9 cellular contexts compared by ENCODE assay signal in the genomic region with DNA sequence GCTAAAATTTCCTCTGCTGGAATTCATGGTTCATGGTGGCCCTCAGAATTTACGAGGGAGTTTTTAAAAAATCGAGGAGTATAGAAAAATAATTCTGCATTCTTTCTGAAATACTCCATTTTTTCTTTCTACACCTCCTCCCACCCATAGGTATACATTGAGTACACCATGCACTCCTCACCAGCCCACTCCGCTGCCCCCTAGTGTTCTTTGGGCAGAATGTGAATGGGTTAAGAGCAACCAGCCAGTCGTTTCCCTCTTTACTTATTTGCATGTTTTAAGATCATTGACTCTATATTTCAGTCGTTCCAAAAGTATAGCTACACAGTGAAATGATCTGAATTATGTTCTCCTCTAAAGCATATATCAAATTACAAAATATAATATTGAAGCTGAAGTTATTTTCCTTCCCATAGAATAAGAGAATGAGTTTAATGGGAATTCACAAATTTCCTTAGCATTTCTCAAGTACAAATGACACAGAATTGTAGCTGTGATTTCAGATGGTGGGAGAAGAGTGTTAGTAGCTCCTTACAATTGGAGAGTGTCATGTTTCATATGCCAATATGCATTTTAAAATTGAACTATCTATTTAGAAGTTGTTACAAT.
DNase-seq lines count a peak whose midpoint lies in the region; ATAC-seq and TF ChIP-seq lines count a peak whose summit lies in the region.
"Had no signal": no experiment of that assay in that cellular context is flagged by ENCODE, and none has a peak within 500 bp of the region (broad histone marks: within the 10 kb centered on the region; RNA-seq: fewer than 3 reads in every experiment).

No MANE protein-coding gene starts in this region.

- H3K27me3 Mint-ChIP-seq in GM23338 (ENCODE audit: insufficient read depth, low read depth, poor library complexity): peaks cover 2% of the 10 kb centered on the region

- no peaks in the 10 kb centered on the region for H4K20me1 ChIP-seq in GM23338 (replicated peaks; ENCODE audit: insufficient read depth)

- no peaks in the 10 kb centered on the region for H3K36me3 ChIP-seq in GM23338 (ENCODE audit: insufficient read depth)
- no peaks in the 10 kb centered on the region for H3K36me3 ChIP-seq in adrenal gland (replicated peaks in 1 of 2)
- H3K36me3 ChIP-seq in lower lobe of right lung: no peaks in the 10 kb centered on the region

- H3K9me2 ChIP-seq in GM23338 (ENCODE audit: insufficient read depth): no peaks in the 10 kb centered on the region; the same call in 1 of the 2 replicates

- no peaks in the 10 kb centered on the region for H3F3A ChIP-seq in GM23338 (replicated peaks; ENCODE audit: low read depth)

- H3K4me1 ChIP-seq in GM23338 (ENCODE audit: insufficient read depth): no peaks in the 10 kb centered on the region
- H3K4me1 ChIP-seq in adrenal gland (replicated peaks in 1 of 2): no peaks in the 10 kb centered on the region
- H3K4me1 ChIP-seq in lower lobe of right lung: no peaks in the 10 kb centered on the region

- no peak overlapping the region for H3K27ac Mint-ChIP-seq in GM23338

- H3K9me3 Mint-ChIP-seq in GM23338: peaks cover 5% of the 10 kb centered on the region; the same call in 2 of the 3 replicates

- no peaks in the 10 kb centered on the region for H3K4me1 Mint-ChIP-seq in GM23338

- no peak overlapping the region for H3K4me2 ChIP-seq in GM23338

- H3K4me3 ChIP-seq in GM23338 (no peak overlapping the region), adrenal gland (no peak overlapping the region), lower lobe of right lung (no peak overlapping the region)
- H3K4me3 ChIP-seq: SK-N-MC had no signal

- peak; percentile 84 for TF ChIP-seq CTCF in GM23338 (conservative IDR thresholded peaks at IDR 0.05; ENCODE audit: low read depth in 2 of 2)
- peak in 5 of 6 experiments; percentile 35 to 53 (median 49) for TF ChIP-seq CTCF in adrenal gland (IDR thresholded peaks at IDR 0.05)
- peak; percentile 48 for TF ChIP-seq CTCF in lower lobe of right lung (IDR thresholded peaks at IDR 0.05)

- no peak overlapping the region for H3K27ac ChIP-seq in GM23338 (ENCODE audit: low read depth)
- no peak overlapping the region for H3K27ac ChIP-seq in adrenal gland
- no peak overlapping the region for H3K27ac ChIP-seq in lower lobe of right lung
- H3K27ac ChIP-seq: SK-N-MC had no signal

- intact Hi-C loops in adrenal gland (cut with DNase I) (loop anchor here in 1 of 2 donors (10.0 kb wide), 1 partner anchor 428 kb away; no protein-coding TSS in a partner anchor), lower lobe of right lung (cut with DNase I) (no loop called here), posterior vena cava (cut with DNase I) (no loop called here)

- no peaks in the 10 kb centered on the region for H3K36me3 Mint-ChIP-seq in GM23338 (ENCODE audit: low read depth)

- H3K9me3 ChIP-seq in adrenal gland (replicated peaks in 1 of 3) (no peaks in the 10 kb centered on the region), lower lobe of right lung (no peaks in the 10 kb centered on the region)

- H3K79me2 ChIP-seq in GM23338 (replicated peaks; ENCODE audit: insufficient read depth): no peaks in the 10 kb centered on the region

- no peak overlapping the region for H2AFZ ChIP-seq in GM23338

- H3K27me3 ChIP-seq in GM23338 (ENCODE audit: insufficient read depth) (no peaks in the 10 kb centered on the region), adrenal gland (no peaks in the 10 kb centered on the region), lower lobe of right lung (ENCODE audit: low read depth) (no peaks in the 10 kb centered on the region)

- H3K4me3 Mint-ChIP-seq in GM23338: no peak overlapping the region

- DNase-seq in EL (peak; percentile 39), GM23338 (ENCODE audit: low spot score) (peak; percentile 75), NCI-H1105 (lab: John Stamatoyannopoulos, UW) (peak; percentile 24), adrenal gland (peak; percentile 19 to 58 (median 38)), lower lobe of right lung (no peak), T-helper 1 cell (no peak), T-helper 9 cell (no peak), posterior vena cava (ENCODE audit: low spot score) (no peak)

- ATAC-seq in GM23338: peak; percentile 93
- peak in 1 of 2 donors; percentile 54 for ATAC-seq in lower lobe of right lung

- 18 to 26% (median 23%) methylated on average over 5 of the region's 5 CpGs for WGBS in adrenal gland, 4 donors

- no peak for TF ChIP-seq POLR2A in adrenal gland (IDR thresholded peaks at IDR 0.05)

TF ChIP-seq in GM23338, 12 proteins besides CTCF, POLR2A, EP300 and RAD21:
- TF ChIP-seq JUNB (IDR thresholded peaks at IDR 0.05; ENCODE audit: unreplicated experiment): no peak
- TF ChIP-seq, protein P1, sequence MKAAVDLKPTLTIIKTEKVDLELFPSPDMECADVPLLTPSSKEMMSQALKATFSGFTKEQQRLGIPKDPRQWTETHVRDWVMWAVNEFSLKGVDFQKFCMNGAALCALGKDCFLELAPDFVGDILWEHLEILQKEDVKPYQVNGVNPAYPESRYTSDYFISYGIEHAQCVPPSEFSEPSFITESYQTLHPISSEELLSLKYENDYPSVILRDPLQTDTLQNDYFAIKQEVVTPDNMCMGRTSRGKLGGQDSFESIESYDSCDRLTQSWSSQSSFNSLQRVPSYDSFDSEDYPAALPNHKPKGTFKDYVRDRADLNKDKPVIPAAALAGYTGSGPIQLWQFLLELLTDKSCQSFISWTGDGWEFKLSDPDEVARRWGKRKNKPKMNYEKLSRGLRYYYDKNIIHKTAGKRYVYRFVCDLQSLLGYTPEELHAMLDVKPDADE (IDR thresholded peaks at IDR 0.05): no peak
- TF ChIP-seq, protein P2, sequence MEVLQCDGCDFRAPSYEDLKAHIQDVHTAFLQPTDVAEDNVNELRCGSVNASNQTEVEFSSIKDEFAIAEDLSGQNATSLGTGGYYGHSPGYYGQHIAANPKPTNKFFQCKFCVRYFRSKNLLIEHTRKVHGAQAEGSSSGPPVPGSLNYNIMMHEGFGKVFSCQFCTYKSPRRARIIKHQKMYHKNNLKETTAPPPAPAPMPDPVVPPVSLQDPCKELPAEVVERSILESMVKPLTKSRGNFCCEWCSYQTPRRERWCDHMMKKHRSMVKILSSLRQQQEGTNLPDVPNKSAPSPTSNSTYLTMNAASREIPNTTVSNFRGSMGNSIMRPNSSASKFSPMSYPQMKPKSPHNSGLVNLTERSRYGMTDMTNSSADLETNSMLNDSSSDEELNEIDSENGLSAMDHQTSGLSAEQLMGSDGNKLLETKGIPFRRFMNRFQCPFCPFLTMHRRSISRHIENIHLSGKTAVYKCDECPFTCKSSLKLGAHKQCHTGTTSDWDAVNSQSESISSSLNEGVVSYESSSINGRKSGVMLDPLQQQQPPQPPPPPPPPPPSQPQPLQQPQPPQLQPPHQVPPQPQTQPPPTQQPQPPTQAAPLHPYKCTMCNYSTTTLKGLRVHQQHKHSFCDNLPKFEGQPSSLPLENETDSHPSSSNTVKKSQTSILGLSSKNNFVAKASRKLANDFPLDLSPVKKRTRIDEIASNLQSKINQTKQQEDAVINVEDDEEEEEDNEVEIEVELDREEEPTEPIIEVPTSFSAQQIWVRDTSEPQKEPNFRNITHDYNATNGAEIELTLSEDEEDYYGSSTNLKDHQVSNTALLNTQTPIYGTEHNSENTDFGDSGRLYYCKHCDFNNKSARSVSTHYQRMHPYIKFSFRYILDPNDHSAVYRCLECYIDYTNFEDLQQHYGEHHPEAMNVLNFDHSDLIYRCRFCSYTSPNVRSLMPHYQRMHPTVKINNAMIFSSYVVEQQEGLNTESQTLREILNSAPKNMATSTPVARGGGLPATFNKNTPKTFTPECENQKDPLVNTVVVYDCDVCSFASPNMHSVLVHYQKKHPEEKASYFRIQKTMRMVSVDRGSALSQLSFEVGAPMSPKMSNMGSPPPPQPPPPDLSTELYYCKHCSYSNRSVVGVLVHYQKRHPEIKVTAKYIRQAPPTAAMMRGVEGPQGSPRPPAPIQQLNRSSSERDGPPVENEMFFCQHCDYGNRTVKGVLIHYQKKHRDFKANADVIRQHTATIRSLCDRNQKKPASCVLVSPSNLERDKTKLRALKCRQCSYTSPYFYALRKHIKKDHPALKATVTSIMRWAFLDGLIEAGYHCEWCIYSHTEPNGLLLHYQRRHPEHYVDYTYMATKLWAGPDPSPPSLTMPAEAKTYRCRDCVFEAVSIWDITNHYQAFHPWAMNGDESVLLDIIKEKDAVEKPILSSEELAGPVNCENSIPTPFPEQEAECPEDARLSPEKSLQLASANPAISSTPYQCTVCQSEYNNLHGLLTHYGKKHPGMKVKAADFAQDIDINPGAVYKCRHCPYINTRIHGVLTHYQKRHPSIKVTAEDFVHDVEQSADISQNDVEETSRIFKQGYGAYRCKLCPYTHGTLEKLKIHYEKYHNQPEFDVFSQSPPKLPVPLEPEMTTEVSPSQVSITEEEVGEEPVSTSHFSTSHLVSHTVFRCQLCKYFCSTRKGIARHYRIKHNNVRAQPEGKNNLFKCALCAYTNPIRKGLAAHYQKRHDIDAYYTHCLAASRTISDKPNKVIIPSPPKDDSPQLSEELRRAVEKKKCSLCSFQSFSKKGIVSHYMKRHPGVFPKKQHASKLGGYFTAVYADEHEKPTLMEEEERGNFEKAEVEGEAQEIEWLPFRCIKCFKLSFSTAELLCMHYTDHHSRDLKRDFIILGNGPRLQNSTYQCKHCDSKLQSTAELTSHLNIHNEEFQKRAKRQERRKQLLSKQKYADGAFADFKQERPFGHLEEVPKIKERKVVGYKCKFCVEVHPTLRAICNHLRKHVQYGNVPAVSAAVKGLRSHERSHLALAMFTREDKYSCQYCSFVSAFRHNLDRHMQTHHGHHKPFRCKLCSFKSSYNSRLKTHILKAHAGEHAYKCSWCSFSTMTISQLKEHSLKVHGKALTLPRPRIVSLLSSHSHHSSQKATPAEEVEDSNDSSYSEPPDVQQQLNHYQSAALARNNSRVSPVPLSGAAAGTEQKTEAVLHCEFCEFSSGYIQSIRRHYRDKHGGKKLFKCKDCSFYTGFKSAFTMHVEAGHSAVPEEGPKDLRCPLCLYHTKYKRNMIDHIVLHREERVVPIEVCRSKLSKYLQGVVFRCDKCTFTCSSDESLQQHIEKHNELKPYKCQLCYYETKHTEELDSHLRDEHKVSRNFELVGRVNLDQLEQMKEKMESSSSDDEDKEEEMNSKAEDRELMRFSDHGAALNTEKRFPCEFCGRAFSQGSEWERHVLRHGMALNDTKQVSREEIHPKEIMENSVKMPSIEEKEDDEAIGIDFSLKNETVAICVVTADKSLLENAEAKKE (CRISPR knock-in tag; IDR thresholded peaks at IDR 0.05): no peak
- no peak for TF ChIP-seq ZNF331 (CRISPR knock-in tag; IDR thresholded peaks at IDR 0.05; ENCODE audit: low read depth)
- TF ChIP-seq EZH2 (IDR thresholded peaks at IDR 0.05; ENCODE audit: low read depth, unreplicated experiment): no peak
- no peak for TF ChIP-seq CREB1 (CRISPR knock-in tag; IDR thresholded peaks at IDR 0.05; ENCODE audit: low read depth)
- TF ChIP-seq ZNF114 (CRISPR knock-in tag; IDR thresholded peaks at IDR 0.05): no peak

Comparison
In these comparisons a context has a peak if more than half of its experiments do, and no peak if none do; other contexts are left out.
1. DNase-seq: peak in EL (single experiment), GM23338 (single experiment), NCI-H1105 (single experiment) and adrenal gland (7 of 7); none in lower lobe of right lung (single experiment), T-helper 1 cell (0 of 5), T-helper 9 cell (single experiment) and posterior vena cava (single experiment).
2. Peak in every context shown above with its lines, with median percentiles within 50 percentile points of each other: CTCF ChIP-seq.